9 cellular contexts compared by ENCODE assay signal in genomic region chr2:207619764-207620203, GRCh38. TPM values are rescaled to one million over a fixed set of nuclear protein-coding genes. Genes with fewer than 3 reads are reported as not detected.
A peak's percentile ranks its signal among the peaks of the same experiment; 100 is the strongest.
DNase-seq lines count a peak whose midpoint lies in the region; ATAC-seq lines count a peak whose summit lies in the region.
"Had no signal": no experiment of that assay in that cellular context is flagged by ENCODE, and none has a peak within 500 bp of the region (broad histone marks: within the 10 kb centered on the region; RNA-seq: fewer than 3 reads in every experiment).

No MANE protein-coding gene starts in this region.

- CTCF ChIA-PET in CD4-positive, alpha-beta memory T cell (lab: Charles Lee; ENCODE audit: partially characterized antibody) = no interaction called here

- peak overlapping the region in 4 of 8 donors; percentile 2 to 45 (median 17) for H3K4me3 Mint-ChIP-seq in CD4-positive, alpha-beta memory T cell
- H3K4me3 Mint-ChIP-seq in activated T-helper 2 cell treated with anti-CD3 and anti-CD28 coated beads, Interferon-gamma antibody, Interleukin-2, Interleukin-4, amounts not matched to agents 10 μg/mL and 5 μg/mL and 100 μg/mL, durations not matched to agents 14 hours and 24 hours and 36 hours (ENCODE audit: low read depth) = peak overlapping the region; percentile 4

- H3K27me3 ChIP-seq in CD4-positive, alpha-beta memory T cell (ENCODE audit: insufficient read depth, low read length) = no peaks in the 10 kb centered on the region

- H3K27me3 Mint-ChIP-seq in CD4-positive, alpha-beta memory T cell = no peaks in the 10 kb centered on the region
- no peaks in the 10 kb centered on the region for H3K27me3 Mint-ChIP-seq in activated T-helper 2 cell treated with anti-CD3 and anti-CD28 coated beads, Interferon-gamma antibody, Interleukin-2, Interleukin-4, amounts not matched to agents 10 μg/mL and 5 μg/mL and 100 μg/mL, durations not matched to agents 14 hours and 24 hours and 36 hours (ENCODE audit: low read depth)

- H3K9me3 Mint-ChIP-seq in CD4-positive, alpha-beta memory T cell = no peaks in the 10 kb centered on the region
- H3K9me3 Mint-ChIP-seq in activated T-helper 2 cell treated with anti-CD3 and anti-CD28 coated beads, Interferon-gamma antibody, Interleukin-2, Interleukin-4, amounts not matched to agents 10 μg/mL and 5 μg/mL and 100 μg/mL, durations not matched to agents 14 hours and 24 hours and 36 hours = no peaks in the 10 kb centered on the region

- H3K4me1 ChIP-seq in CD4-positive, alpha-beta memory T cell (ENCODE audit: insufficient read depth, low read length) = peaks cover 30% of the 10 kb centered on the region

- H3K4me1 Mint-ChIP-seq in CD4-positive, alpha-beta memory T cell = peaks cover 23 to 52% (median 34%) of the 10 kb centered on the region in 4 donors
- H3K4me1 Mint-ChIP-seq in activated T-helper 2 cell treated with anti-CD3 and anti-CD28 coated beads, Interferon-gamma antibody, Interleukin-2, Interleukin-4, amounts not matched to agents 10 μg/mL and 5 μg/mL and 100 μg/mL, durations not matched to agents 14 hours and 24 hours and 36 hours (ENCODE audit: low read depth) = peaks cover 40% of the 10 kb centered on the region

- ATAC-seq in GM21390 (IDR thresholded peaks at IDR 0.05; ENCODE audit: unreplicated experiment) (peak; percentile 42), HG03521 (IDR thresholded peaks at IDR 0.05; ENCODE audit: unreplicated experiment) (peak; percentile 35)

- H3K4me3 ChIP-seq in CD4-positive, alpha-beta memory T cell (ENCODE audit: low read length in 2 of 2) = no peak overlapping the region

- H3K36me3 ChIP-seq in CD4-positive, alpha-beta memory T cell (ENCODE audit: insufficient read depth, low read length) = peaks cover 23% of the 10 kb centered on the region

- peaks cover 27 to 48% of the 10 kb centered on the region in 2 donors for H3K36me3 Mint-ChIP-seq in CD4-positive, alpha-beta memory T cell
- peaks cover 77% of the 10 kb centered on the region for H3K36me3 Mint-ChIP-seq in activated T-helper 2 cell treated with anti-CD3 and anti-CD28 coated beads, Interferon-gamma antibody, Interleukin-2, Interleukin-4, amounts not matched to agents 10 μg/mL and 5 μg/mL and 100 μg/mL, durations not matched to agents 14 hours and 24 hours and 36 hours (ENCODE audit: low read depth)

- peak overlapping the region; percentile 10 to 68 (median 24) for H3K27ac Mint-ChIP-seq in CD4-positive, alpha-beta memory T cell
- peak overlapping the region; percentile 60 for H3K27ac Mint-ChIP-seq in activated T-helper 2 cell treated with anti-CD3 and anti-CD28 coated beads, Interferon-gamma antibody, Interleukin-2, Interleukin-4, amounts not matched to agents 10 μg/mL and 5 μg/mL and 100 μg/mL, durations not matched to agents 14 hours and 24 hours and 36 hours

- POLR2A ChIA-PET in CD4-positive, alpha-beta memory T cell (lab: Charles Lee; ENCODE audit: partially characterized antibody) = interaction anchor here (0.8 to 1.2 kb wide), 2 partner anchors 89 to 90 kb away, joined by 3 to 5 read pairs; partner anchors contain the start of gene CREB1

- no peak overlapping the region for H3K27ac ChIP-seq in CD4-positive, alpha-beta memory T cell (ENCODE audit: low read depth, low read length)

- intact Hi-C loops in CD4-positive, alpha-beta memory T cell (cut with micrococcal nuclease) = loop anchor here (10.0 kb wide), 1 partner anchor 45 kb away; no protein-coding TSS in a partner anchor
- intact Hi-C loops in activated T-helper 2 cell treated with anti-CD3 and anti-CD28 coated beads, Interferon-gamma antibody, Interleukin-2, Interleukin-4, amounts not matched to agents 10 μg/mL and 5 μg/mL and 100 μg/mL, durations not matched to agents 14 hours and 24 hours and 36 hours (cut with micrococcal nuclease) = loop anchor here (10.0 kb wide), 2 partner anchors 285 to 455 kb away; partner anchors contain the start of gene KLF7

- peak in 1 of 5 donors; percentile 6 for DNase-seq in CD4-positive, alpha-beta memory T cell
- no peak for DNase-seq in activated T-helper 2 cell treated with anti-CD3 and anti-CD28 coated beads, Interferon-gamma antibody, Interleukin-2, Interleukin-4, amounts not matched to agents 10 μg/mL and 5 μg/mL and 100 μg/mL, durations not matched to agents 14 hours and 24 hours and 36 hours (ENCODE audit: low spot score)
- DNase-seq in NCI-H1417 treated with DMSO at 0.1 percent for 48 hours (lab: John Stamatoyannopoulos, UW) (no peak), NCI-H524 (lab: John Stamatoyannopoulos, UW) (no peak), NCI-H510A treated with DMSO at 0.1 percent for 48 hours (lab: John Stamatoyannopoulos, UW) (no peak), ecto neural progenitor cell (ENCODE audit: low spot score) (no peak)
- DNase-seq: SHP77 treated with DMSO at 0.1 percent for 48 hours had no signal

- H3K9me3 ChIP-seq in CD4-positive, alpha-beta memory T cell (ENCODE audit: control insufficient read depth in 1 of 2, low read length in 2 of 2) = no peaks in the 10 kb centered on the region

RNA-seq across cellular contexts. Expression of gene METTL21A, which starts 5.4 kb away (rescaled TPM):
- total RNA-seq in CD4-positive, alpha-beta memory T cell = 10 to 100 TPM; 16.6 to 16.9 TPM
- polyA plus RNA-seq in CD4-positive, alpha-beta memory T cell = 10 to 100 TPM; 26.9 to 38.2 TPM
- 32.1 and 35.1 TPM in 2 replicates for total RNA-seq in activated T-helper 2 cell treated with anti-CD3 and anti-CD28 coated beads, Interferon-gamma antibody, Interleukin-2, Interleukin-4, amounts not matched to agents 10 μg/mL and 5 μg/mL and 100 μg/mL, durations not matched to agents 14 hours and 24 hours and 36 hours
